23 cellular contexts compared by ENCODE assay signal in genomic region chr10:27857616-27858015, GRCh38.
DNase-seq lines count a peak whose midpoint lies in the region; ATAC-seq lines count a peak whose summit lies in the region.
"Had no signal": no experiment of that assay in that cellular context is flagged by ENCODE, and none has a peak within 500 bp of the region (broad histone marks: within the 10 kb centered on the region; RNA-seq: fewer than 3 reads in every experiment).

No MANE protein-coding gene starts in this region.

- H3K27me3 ChIP-seq in H7 (ENCODE audit: control insufficient read depth, insufficient read depth, low read length) = no peaks in the 10 kb centered on the region
- H3K27me3 ChIP-seq: gastroesophageal sphincter had no signal

- no peaks in the 10 kb centered on the region for H3K27me3 Mint-ChIP-seq in T-helper 17 cell

- no peaks in the 10 kb centered on the region for H3K36me3 Mint-ChIP-seq in T-helper 17 cell (ENCODE audit: low read depth)
- H3K36me3 Mint-ChIP-seq: CD4-positive, CD25-positive, alpha-beta regulatory T cell had no signal

- no peaks in the 10 kb centered on the region for H3K9me3 ChIP-seq in T-helper 17 cell (ENCODE audit: control insufficient read depth, low read length, poor library complexity, severe bottlenecking)
- H3K9me3 ChIP-seq: gastroesophageal sphincter, left ventricle myocardium inferior, MG63, mucosa of descending colon had no signal

- no peaks in the 10 kb centered on the region for H3K4me1 Mint-ChIP-seq in T-helper 17 cell
- H3K4me1 Mint-ChIP-seq: activated CD4-positive, alpha-beta T cell treated with anti-CD3 and anti-CD28 coated beads for 36 hours; CD4-positive, CD25-positive, alpha-beta regulatory T cell had no signal

- no peak overlapping the region for H3K27ac Mint-ChIP-seq in T-helper 17 cell
- H3K27ac Mint-ChIP-seq: activated CD4-positive, alpha-beta T cell treated with anti-CD3 and anti-CD28 coated beads for 36 hours; CD4-positive, CD25-positive, alpha-beta regulatory T cell had no signal

- H3K36me3 ChIP-seq in H7 (replicated peaks; ENCODE audit: control insufficient read depth, insufficient read depth, low read length) = no peaks in the 10 kb centered on the region
- H3K36me3 ChIP-seq: gastroesophageal sphincter, left ventricle myocardium inferior, MG63 had no signal

- H3K4me3 ChIP-seq in H7 (ENCODE audit: insufficient read depth, low read depth, low read length) = no peak overlapping the region
- H3K4me3 ChIP-seq: gastroesophageal sphincter, GM23248, left ventricle myocardium inferior, MG63, mucosa of descending colon had no signal

- ATAC-seq in esophagus mucosa (peak; percentile 20), T-helper 17 cell (no peak), GM18868 (IDR thresholded peaks at IDR 0.05; ENCODE audit: unreplicated experiment) (no peak)
- ATAC-seq: activated CD4-positive, alpha-beta T cell treated with anti-CD3 and anti-CD28 coated beads for 36 hours; gastroesophageal sphincter; mucosa of descending colon; PC-3; right cardiac atrium; stimulated activated naive CD8-positive, alpha-beta T cell treated with anti-CD3 and anti-CD28 coated beads, Interleukin-15, Interleukin-2, amounts not matched to agents 100 U/mL and 50 U/mL, for 24 hours had no signal

- no peak overlapping the region for H3K4me3 Mint-ChIP-seq in T-helper 17 cell
- H3K4me3 Mint-ChIP-seq: activated CD4-positive, alpha-beta T cell treated with anti-CD3 and anti-CD28 coated beads for 36 hours; CD4-positive, CD25-positive, alpha-beta regulatory T cell had no signal

- DNase-seq in DMS153 (lab: John Stamatoyannopoulos, UW) (peak; percentile 27), NCI-H1417 (lab: John Stamatoyannopoulos, UW) (peak in 2 of 3 experiments; percentile 50 to 92), NCI-H748 (lab: John Stamatoyannopoulos, UW; ENCODE audit: unreplicated experiment) (peak; percentile 85), T-helper 17 cell (no peak), H7 (no peak)
- no peak for DNase-seq in activated CD8-positive, alpha-beta memory T cell treated with anti-CD3 and anti-CD28 coated beads for 24 hours
- DNase-seq: activated CD4-positive, alpha-beta T cell treated with anti-CD3 and anti-CD28 coated beads for 36 hours; activated effector memory CD4-positive, alpha-beta T cell treated with Interleukin-2 at 50 U/mL for 16 hours; CD4-positive, CD25-positive, alpha-beta regulatory T cell; DND-41; GM23248; left ventricle myocardium inferior; MG63; mucosa of descending colon; NCI-H446; nucleus accumbens; PC-3; right cardiac atrium; stimulated activated naive CD8-positive, alpha-beta T cell treated with anti-CD3 and anti-CD28 coated beads, Interleukin-15, Interleukin-2, amounts not matched to agents 100 U/mL and 50 U/mL, for 24 hours; T1000 had no signal

Comparison
In these comparisons a context has a peak if more than half of its experiments do, and no peak if none do; other contexts are left out.
1. DNase-seq: peak in DMS153 (single experiment), NCI-H1417 (2 of 3) and NCI-H748 (single experiment); none in T-helper 17 cell (0 of 3), activated CD8-positive, alpha-beta memory T cell treated with anti-CD3 and anti-CD28 coated beads for 24 hours (single experiment) and H7 (single experiment).